In the genomic region with DNA sequence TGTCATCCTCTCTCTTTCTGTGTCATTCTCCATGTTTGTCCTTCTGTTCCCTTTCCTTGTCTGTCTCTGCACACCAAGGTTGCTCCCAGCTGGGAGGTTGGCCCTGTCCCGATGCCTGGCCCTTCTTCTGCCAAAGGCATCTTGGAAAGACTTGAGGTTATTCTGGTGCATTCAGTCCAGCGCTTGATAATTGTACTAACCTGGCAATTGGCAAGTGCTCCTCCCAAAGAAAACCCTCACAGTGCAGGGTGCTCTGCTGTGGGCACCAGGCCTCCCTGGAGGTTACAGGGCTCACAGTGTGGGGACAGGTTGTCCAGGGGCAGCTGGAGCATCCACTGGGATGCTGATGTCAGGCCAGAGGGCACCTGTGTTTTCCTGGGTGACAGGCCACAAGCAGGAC, we compare ENCODE assay signal across 21 cellular contexts.
A peak's percentile ranks its signal among the peaks of the same experiment; 100 is the strongest.
DNase-seq lines count a peak whose midpoint lies in the region; ATAC-seq and TF ChIP-seq lines count a peak whose summit lies in the region.
"Had no signal": no experiment of that assay in that cellular context is flagged by ENCODE, and none has a peak within 500 bp of the region (broad histone marks: within the 10 kb centered on the region; RNA-seq: fewer than 3 reads in every experiment).

No MANE protein-coding gene starts in this region.

- DNase-seq in Right ventricle myocardium superior (no peak), left cardiac atrium (no peak), neural crest cell (ENCODE audit: low read depth, low spot score) (no peak), type B pancreatic cell (ENCODE audit: extremely low spot score, unreplicated experiment) (no peak), DMS 273 (lab: John Stamatoyannopoulos, UW; ENCODE audit: unreplicated experiment) (no peak)
- no peak for DNase-seq in activated naive CD4-positive, alpha-beta T cell treated with Interleukin-2 at 50 U/mL for 16 hours
- DNase-seq: 8988T; Caco-2; DMS153; KG1; MV-4-11; NCI-H1694 treated with DMSO at 0.1 percent for 48 hours; NCI-H510A; NCI-H748 treated with DMSO at 0.1 percent for 48 hours; NK-92 treated with Interleukin-12 subunit alpha and Interleukin-12 subunit beta, amount 100 ng/mL, for 24 hours; SHP77 had no signal

- H3K9me3 Mint-ChIP-seq in activated T-helper 17 cell treated with anti-CD3 and anti-CD28 coated beads, Interleukin-2, amount 50 U/mL, for 72 hours: no peaks in the 10 kb centered on the region
- H3K9me3 Mint-ChIP-seq in neural crest cell (no peaks in the 10 kb centered on the region), type B pancreatic cell (no peaks in the 10 kb centered on the region)
- H3K9me3 Mint-ChIP-seq: GM23338 had no signal

- peaks cover 5% of the 10 kb centered on the region for H3K4me1 Mint-ChIP-seq in activated T-helper 17 cell treated with anti-CD3 and anti-CD28 coated beads, Interleukin-2, amount 50 U/mL, for 72 hours
- H3K4me1 Mint-ChIP-seq in neural crest cell: peaks cover 18% of the 10 kb centered on the region
- peaks cover 26% of the 10 kb centered on the region for H3K4me1 Mint-ChIP-seq in type B pancreatic cell (ENCODE audit: unreplicated experiment)
- H3K4me1 Mint-ChIP-seq: B cell had no signal

- ATAC-seq in Right ventricle myocardium superior (ENCODE audit: poor library complexity) (peak; percentile 41), left cardiac atrium (no peak), HG03521 (IDR thresholded peaks at IDR 0.05; ENCODE audit: unreplicated experiment) (no peak)
- ATAC-seq in activated T-helper 17 cell treated with anti-CD3 and anti-CD28 coated beads, Interleukin-2, amount 50 U/mL, for 72 hours (replicated peaks): no peak
- ATAC-seq: GM23338, HCT116 had no signal

- no peaks in the 10 kb centered on the region for H3K36me3 Mint-ChIP-seq in activated T-helper 17 cell treated with anti-CD3 and anti-CD28 coated beads, Interleukin-2, amount 50 U/mL, for 72 hours (ENCODE audit: low read depth)
- H3K36me3 Mint-ChIP-seq in neural crest cell (ENCODE audit: low read depth) (peaks cover 3% of the 10 kb centered on the region), type B pancreatic cell (peaks cover 3% of the 10 kb centered on the region)

- H3K27me3 Mint-ChIP-seq in activated T-helper 17 cell treated with anti-CD3 and anti-CD28 coated beads, Interleukin-2, amount 50 U/mL, for 72 hours: no peaks in the 10 kb centered on the region
- H3K27me3 Mint-ChIP-seq in neural crest cell (ENCODE audit: low read depth) (no peaks in the 10 kb centered on the region), type B pancreatic cell (peaks cover 8% of the 10 kb centered on the region)
- H3K27me3 Mint-ChIP-seq: B cell had no signal

- H3K4me3 Mint-ChIP-seq in activated T-helper 17 cell treated with anti-CD3 and anti-CD28 coated beads, Interleukin-2, amount 50 U/mL, for 72 hours: no peak overlapping the region
- H3K4me3 Mint-ChIP-seq in neural crest cell: no peak overlapping the region
- no peak overlapping the region for H3K4me3 Mint-ChIP-seq in type B pancreatic cell
- H3K4me3 Mint-ChIP-seq: B cell, GM23338 had no signal

- no peak for TF ChIP-seq CTCF in neural crest cell (conservative IDR thresholded peaks at IDR 0.05)
- TF ChIP-seq CTCF in type B pancreatic cell (conservative IDR thresholded peaks at IDR 0.05): no peak

- H3K27ac Mint-ChIP-seq in activated T-helper 17 cell treated with anti-CD3 and anti-CD28 coated beads, Interleukin-2, amount 50 U/mL, for 72 hours: peak overlapping the region; percentile 26
- H3K27ac Mint-ChIP-seq in neural crest cell (ENCODE audit: unreplicated experiment) (peak overlapping the region; percentile 60), type B pancreatic cell (peak overlapping the region; percentile 5)
- H3K27ac Mint-ChIP-seq: B cell, GM23338 had no signal

- intact Hi-C loops in Right ventricle myocardium superior (cut with DNase I) (no loop called here), left cardiac atrium (cut with DNase I) (no loop called here)

Comparison
In these comparisons a context has a peak if more than half of its experiments do, and no peak if none do; other contexts are left out.
1. H3K27ac Mint-ChIP-seq: peak in every context shown above with its lines; median percentile 60 in neural crest cell; 26 in activated T-helper 17 cell treated with anti-CD3 and anti-CD28 coated beads, Interleukin-2, amount 50 U/mL, for 72 hours; 5 in type B pancreatic cell.